14 cellular contexts compared by ENCODE assay signal in the genomic region with DNA sequence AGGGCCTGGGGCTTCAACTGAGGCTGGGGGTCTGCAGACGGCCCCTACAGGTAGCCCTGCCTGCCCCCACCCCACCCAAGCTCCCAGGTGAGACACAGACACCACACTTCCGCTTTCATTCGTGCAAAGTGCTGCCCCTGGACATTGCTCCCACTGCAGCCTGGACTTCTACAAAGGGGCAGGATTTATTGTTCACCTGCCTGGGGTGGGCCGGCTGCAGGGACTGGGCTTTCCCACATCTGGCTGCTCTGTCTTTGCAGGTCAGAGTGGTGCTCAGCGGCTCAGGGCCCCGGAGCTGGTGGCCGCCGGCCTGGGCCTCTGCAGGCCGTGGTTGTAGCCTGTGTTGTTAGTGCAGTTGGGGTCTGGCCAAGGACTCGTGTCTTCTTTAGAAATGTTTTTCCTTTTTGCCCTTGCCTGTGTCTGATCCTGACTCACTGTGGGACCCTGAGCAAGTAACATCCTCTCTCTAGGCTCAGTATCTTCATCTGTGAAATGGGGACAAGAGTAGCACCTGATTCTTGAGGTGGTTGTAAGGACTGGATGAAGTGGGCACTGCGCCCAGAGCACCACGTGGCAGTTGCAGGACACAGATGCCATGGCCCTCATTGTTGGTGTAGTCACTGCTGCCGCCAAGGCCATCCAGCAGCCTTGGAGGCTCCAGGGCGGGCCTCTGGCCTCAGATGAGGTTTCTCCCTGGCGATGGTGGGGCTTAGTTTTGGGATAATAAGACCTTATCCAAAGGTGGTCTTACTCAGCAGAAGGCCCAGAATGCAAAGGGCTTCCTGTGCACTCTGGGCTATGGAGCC.
"Had no signal": no experiment of that assay in that cellular context is flagged by ENCODE, and none has a peak within 500 bp of the region (broad histone marks: within the 10 kb centered on the region; RNA-seq: fewer than 3 reads in every experiment).

No MANE protein-coding gene starts in this region.

- H3K9me3 Mint-ChIP-seq: activated CD4-positive, alpha-beta memory T cell treated with anti-CD3 and anti-CD28 coated beads for 36 hours; activated T-cell treated with anti-CD3 and anti-CD28 coated beads, Interleukin-2, amount 50 U/mL, for 72 hours; memory B cell; natural killer cell treated with Interleukin-12 subunit alpha and Interleukin-12 subunit beta and Interleukin-15 and Interleukin-18, amount 100 ng/mL, for 72 hours had no signal

- H3K4me1 Mint-ChIP-seq: activated CD4-positive, alpha-beta T cell treated with anti-CD3 and anti-CD28 coated beads for 36 hours; memory B cell had no signal

- H3K4me1 ChIP-seq: gastrocnemius medialis, psoas muscle, uterus had no signal

- H3K27ac Mint-ChIP-seq: activated CD4-positive, alpha-beta memory T cell treated with anti-CD3 and anti-CD28 coated beads for 36 hours; activated CD4-positive, alpha-beta T cell treated with anti-CD3 and anti-CD28 coated beads for 36 hours; activated T-cell treated with anti-CD3 and anti-CD28 coated beads, Interleukin-2, amount 50 U/mL, for 72 hours; memory B cell; natural killer cell treated with Interleukin-12 subunit alpha and Interleukin-12 subunit beta and Interleukin-15 and Interleukin-18, amount 100 ng/mL, for 72 hours had no signal

- H3K9me3 ChIP-seq: gastrocnemius medialis, heart left ventricle, psoas muscle, spleen, uterus had no signal

- H3K4me3 Mint-ChIP-seq: activated CD4-positive, alpha-beta memory T cell treated with anti-CD3 and anti-CD28 coated beads for 36 hours; activated CD4-positive, alpha-beta T cell treated with anti-CD3 and anti-CD28 coated beads for 36 hours; memory B cell; natural killer cell treated with Interleukin-12 subunit alpha and Interleukin-12 subunit beta and Interleukin-15 and Interleukin-18, amount 100 ng/mL, for 72 hours had no signal

- H3K27ac ChIP-seq: gastrocnemius medialis, heart left ventricle, psoas muscle, spleen, uterus had no signal

- H3K36me3 ChIP-seq: gastrocnemius medialis, heart left ventricle, spleen, uterus had no signal

- DNase-seq: activated gamma-delta T cell, anterior cingulate cortex, cerebellar nuclear complex, gastrocnemius medialis, uterus had no signal

- ATAC-seq: gastrocnemius medialis; natural killer cell treated with Interleukin-12 subunit alpha and Interleukin-12 subunit beta and Interleukin-15 and Interleukin-18, amount 100 ng/mL, for 72 hours; psoas muscle; sciatic nerve had no signal

- H3K4me3 ChIP-seq: gastrocnemius medialis, heart left ventricle, psoas muscle, spleen, uterus had no signal

- H3K36me3 Mint-ChIP-seq: activated CD4-positive, alpha-beta memory T cell treated with anti-CD3 and anti-CD28 coated beads for 36 hours; memory B cell; natural killer cell treated with Interleukin-12 subunit alpha and Interleukin-12 subunit beta and Interleukin-15 and Interleukin-18, amount 100 ng/mL, for 72 hours had no signal
